1 cellular context compared by ENCODE assay signal in the genomic region with DNA sequence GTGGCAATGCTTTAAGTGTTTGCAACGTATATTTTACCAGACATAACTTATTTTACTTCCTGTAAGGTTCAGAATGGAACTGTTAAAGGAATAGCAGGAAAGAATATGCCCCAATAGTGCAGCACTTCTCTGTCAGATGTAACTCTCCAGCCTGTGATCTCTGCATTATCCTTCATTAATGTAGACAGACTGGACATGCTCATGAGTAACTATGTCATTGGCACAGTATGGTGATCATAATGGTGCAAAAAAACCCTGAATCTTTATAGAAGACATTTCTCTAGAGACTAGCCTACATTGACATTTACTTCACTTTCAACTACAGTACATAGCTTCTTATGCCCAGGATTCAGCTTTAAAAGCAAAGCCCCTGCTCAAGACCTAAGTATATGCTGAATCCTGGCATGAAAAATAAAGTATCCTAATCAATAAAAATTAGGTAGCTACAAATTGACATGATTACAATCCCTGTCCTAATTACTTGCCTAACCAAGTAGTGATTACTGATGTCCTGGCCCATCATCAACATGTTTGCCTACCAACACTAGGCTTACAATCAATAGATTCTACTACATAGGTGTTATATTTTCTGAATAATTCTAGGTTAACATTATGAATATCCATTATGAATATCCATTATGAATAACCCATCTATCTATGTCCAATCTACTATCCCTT.
TF ChIP-seq lines count a peak whose summit lies in the region.

No MANE protein-coding gene starts in this region.

TF ChIP-seq in H1, 55 proteins besides CTCF, POLR2A, EP300 and RAD21:
- TF ChIP-seq POLR2AphosphoS5 (IDR thresholded peaks at IDR 0.05; ENCODE audit: low read depth, low read length) = peak; percentile 81
- no peak for TF ChIP-seq RFX5 (IDR thresholded peaks at IDR 0.05; ENCODE audit: borderline replicate concordance, low read depth, low read length)
